ENCODE assay signal across 19 cellular contexts in the genomic region with DNA sequence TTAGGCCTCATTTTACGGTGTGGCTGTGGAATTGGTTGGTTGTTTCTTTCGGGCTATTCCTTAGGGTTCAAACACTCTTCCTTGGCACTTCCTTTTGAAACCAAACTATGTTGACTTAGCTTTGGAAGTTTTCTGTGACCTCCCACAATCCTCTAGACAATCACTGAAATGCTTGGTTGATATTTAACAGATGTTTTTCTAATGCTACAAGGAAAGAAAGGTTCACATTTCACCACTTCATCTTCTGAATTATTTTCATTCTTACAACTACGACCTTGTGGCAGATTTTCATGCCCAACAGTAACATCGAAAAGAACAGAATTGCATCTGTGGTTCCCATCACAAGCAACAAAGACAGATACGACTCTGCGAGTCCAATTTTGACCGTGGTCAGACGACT. TPM values are rescaled to one million over a fixed set of nuclear protein-coding genes. Genes with fewer than 3 reads are reported as not detected.
A peak's percentile ranks its signal among the peaks of the same experiment; 100 is the strongest.
DNase-seq lines count a peak whose midpoint lies in the region; ATAC-seq and TF ChIP-seq lines count a peak whose summit lies in the region.
"Had no signal": no experiment of that assay in that cellular context is flagged by ENCODE, and none has a peak within 500 bp of the region (broad histone marks: within the 10 kb centered on the region; RNA-seq: fewer than 3 reads in every experiment).

No MANE protein-coding gene starts in this region.

- H3F3A ChIP-seq in SK-N-SH (replicated peaks; ENCODE audit: insufficient read depth) = peaks cover 25% of the 10 kb centered on the region

- H3K27me3 Mint-ChIP-seq in T-helper 17 cell = no peaks in the 10 kb centered on the region
- H3K27me3 Mint-ChIP-seq: activated naive CD4-positive, alpha-beta T cell treated with anti-CD3 and anti-CD28 coated beads, Interleukin-2, amount 50 U/mL, for 24 hours; brain; IgD-negative memory B cell; natural killer cell treated with Interleukin-12 subunit alpha and Interleukin-12 subunit beta and Interleukin-15 and Interleukin-18, amount 100 ng/mL, for 72 hours had no signal

- DNase-seq in SK-N-SH (no peak), fibroblast of villous mesenchyme (ENCODE audit: low read depth) (peak; percentile 55), thyroid gland (no peak), NCI-H748 (lab: John Stamatoyannopoulos, UW; ENCODE audit: unreplicated experiment) (no peak), germinal center (ENCODE audit: low spot score) (no peak), glomerular visceral epithelial cell (ENCODE audit: extremely low spot score) (no peak), T-helper 17 cell (no peak)
- DNase-seq: activated CD4-positive, alpha-beta T cell treated with anti-CD3 and anti-CD28 coated beads, Interleukin-2, amount 50 U/mL, for 48 hours; Caco-2; cortex of kidney; NCI-H1694 treated with DMSO at 0.1 percent for 48 hours; NCI-H446; stimulated activated CD4-positive, alpha-beta T cell treated with anti-CD3 and anti-CD28 coated beads, Interleukin-2, amount 100 ng/mL, for 24 hours had no signal

- no peak overlapping the region for H3K4me3 ChIP-seq in SK-N-SH (ENCODE audit: low read depth in 2 of 2, low read length in 1 of 2)
- H3K4me3 ChIP-seq in fibroblast of villous mesenchyme (ENCODE audit: low read depth, low read length) = no peak overlapping the region
- H3K4me3 ChIP-seq in muscle layer of duodenum (ENCODE audit: low read depth in 1 of 2, low read length in 2 of 2) = no peak overlapping the region
- H3K4me3 ChIP-seq in thyroid gland (replicated peaks in 1 of 3) = no peak overlapping the region
- H3K4me3 ChIP-seq: HAP-1 had no signal

- H3K36me3 ChIP-seq in SK-N-SH (replicated peaks in 1 of 2; ENCODE audit: control insufficient read depth in 1 of 2, insufficient read depth in 2 of 2, low read length in 1 of 2) (peaks cover 6 to 30% of the 10 kb centered on the region in 2 experiments), muscle layer of duodenum (ENCODE audit: control insufficient read depth in 1 of 2, insufficient read depth in 2 of 2, low read length in 2 of 2) (peaks cover 24 to 25% of the 10 kb centered on the region in 2 donors), thyroid gland (peaks cover 17 to 22% of the 10 kb centered on the region in 2 donors)

- H3K9ac ChIP-seq in SK-N-SH = no peak overlapping the region

- H3K27ac Mint-ChIP-seq in T-helper 17 cell = no peak overlapping the region
- H3K27ac Mint-ChIP-seq: activated naive CD4-positive, alpha-beta T cell treated with anti-CD3 and anti-CD28 coated beads, Interleukin-2, amount 50 U/mL, for 24 hours; natural killer cell treated with Interleukin-12 subunit alpha and Interleukin-12 subunit beta and Interleukin-15 and Interleukin-18, amount 100 ng/mL, for 72 hours had no signal

- POLR2A ChIA-PET in SK-N-SH (lab: Yijun Ruan, JAX) = no interaction called here

- H2AFZ ChIP-seq in SK-N-SH (ENCODE audit: low read depth) = no peak overlapping the region

- H3K36me3 Mint-ChIP-seq in T-helper 17 cell (ENCODE audit: low read depth) = peaks cover 5% of the 10 kb centered on the region
- H3K36me3 Mint-ChIP-seq: natural killer cell treated with Interleukin-12 subunit alpha and Interleukin-12 subunit beta and Interleukin-15 and Interleukin-18, amount 100 ng/mL, for 72 hours had no signal

- no peaks in the 10 kb centered on the region; a peak in 1 of 4 replicates for H3K4me1 ChIP-seq in SK-N-SH (ENCODE audit: control insufficient read depth in 1 of 2, insufficient read depth in 2 of 2, low read depth in 1 of 2, low read length in 1 of 2)
- peaks cover 0 to 3% of the 10 kb centered on the region in 2 donors for H3K4me1 ChIP-seq in muscle layer of duodenum (ENCODE audit: control insufficient read depth in 1 of 2, insufficient read depth in 2 of 2, low read length in 2 of 2)
- peaks cover 27 to 73% of the 10 kb centered on the region in 2 donors for H3K4me1 ChIP-seq in thyroid gland

- no peaks in the 10 kb centered on the region for H3K9me2 ChIP-seq in SK-N-SH

- no peak for TF ChIP-seq RAD21 in SK-N-SH (IDR thresholded peaks at IDR 0.05; ENCODE audit: low read length)

- intact Hi-C loops in thyroid gland (cut with DNase I) = no loop called here

- H3K9me3 ChIP-seq in SK-N-SH (no peaks in the 10 kb centered on the region), muscle layer of duodenum (ENCODE audit: control insufficient read depth in 1 of 2, low read length in 2 of 2) (no peaks in the 10 kb centered on the region), thyroid gland (no peaks in the 10 kb centered on the region), T-helper 17 cell (ENCODE audit: control insufficient read depth, low read length, poor library complexity, severe bottlenecking) (no peaks in the 10 kb centered on the region)
- H3K9me3 ChIP-seq: Caco-2, HAP-1 had no signal

- no peaks in the 10 kb centered on the region for H3K27me3 ChIP-seq in SK-N-SH (ENCODE audit: insufficient read depth)
- no peaks in the 10 kb centered on the region for H3K27me3 ChIP-seq in muscle layer of duodenum (ENCODE audit: low read depth, low read length)
- H3K27me3 ChIP-seq in thyroid gland = no peaks in the 10 kb centered on the region

- no peaks in the 10 kb centered on the region for H4K20me1 ChIP-seq in SK-N-SH (ENCODE audit: insufficient read depth)

- WGBS in SK-N-SH (ENCODE audit: low lambda C conversion rate) = 85% methylated on average over 8 of the region's 8 CpGs
- WGBS in thyroid gland, 2 donors = 45 to 52% methylated on average over 8 of the region's 8 CpGs

- H3K79me2 ChIP-seq in SK-N-SH (ENCODE audit: insufficient read depth) = no peaks in the 10 kb centered on the region

- no peak overlapping the region for H3K4me3 Mint-ChIP-seq in T-helper 17 cell
- H3K4me3 Mint-ChIP-seq: activated naive CD4-positive, alpha-beta T cell treated with anti-CD3 and anti-CD28 coated beads, Interleukin-2, amount 50 U/mL, for 24 hours; brain; IgD-negative memory B cell; natural killer cell treated with Interleukin-12 subunit alpha and Interleukin-12 subunit beta and Interleukin-15 and Interleukin-18, amount 100 ng/mL, for 72 hours had no signal

- ATAC-seq in T-helper 17 cell = no peak
- ATAC-seq: natural killer cell treated with Interleukin-12 subunit alpha and Interleukin-12 subunit beta and Interleukin-15 and Interleukin-18, amount 100 ng/mL, for 72 hours had no signal

- no peak for TF ChIP-seq POLR2A in thyroid gland (IDR thresholded peaks at IDR 0.05)

- H3K27ac ChIP-seq in SK-N-SH (ENCODE audit: low read depth in 2 of 2, low read length in 1 of 2) (peak overlapping the region in 1 of 2 experiments; percentile 76; a peak in 2 of 4 replicates), muscle layer of duodenum (ENCODE audit: low read length) (peak overlapping the region; percentile 53), thyroid gland (peak overlapping the region; percentile 52 to 87 (median 67))

- no peak overlapping the region for H3K4me2 ChIP-seq in SK-N-SH

- no peak for TF ChIP-seq EP300 in SK-N-SH (IDR thresholded peaks at IDR 0.05; ENCODE audit: borderline replicate concordance in 1 of 2, low read depth in 1 of 2, low read length in 1 of 2)

- CTCF ChIA-PET in SK-N-SH (lab: Yijun Ruan, JAX) = no interaction called here

- no peak for TF ChIP-seq CTCF in SK-N-SH (IDR thresholded peaks at IDR 0.05)
- no peak for TF ChIP-seq CTCF in fibroblast of villous mesenchyme (IDR thresholded peaks at IDR 0.05; ENCODE audit: insufficient read depth, low read depth, low read length)
- TF ChIP-seq CTCF in thyroid gland (IDR thresholded peaks at IDR 0.05) = no peak

- H3K4me1 Mint-ChIP-seq in T-helper 17 cell = peaks cover 9% of the 10 kb centered on the region

TF ChIP-seq in SK-N-SH, 30 proteins besides CTCF, POLR2A, EP300 and RAD21:
- no peak for TF ChIP-seq TAF1 (IDR thresholded peaks at IDR 0.05; ENCODE audit: borderline replicate concordance, low read depth, low read length)
- TF ChIP-seq POLR2AphosphoS5 (IDR thresholded peaks at IDR 0.05; ENCODE audit: low read depth, low read length) = no peak
- peak; percentile 64; the same call in 1 of the 2 replicates for TF ChIP-seq TCF12 (IDR thresholded peaks at IDR 0.05)

RNA-seq across cellular contexts. Expression of a gene that starts 16.8 kb away (rescaled TPM):
- polyA plus RNA-seq in SK-N-SH (2012; rRNA removed) = 28.9 and 41.8 TPM in 2 replicates
- 24.4 and 25.6 TPM in 2 replicates for polyA plus RNA-seq in SK-N-SH (2012; cell fraction: cytosol; rRNA removed)
- polyA plus RNA-seq in SK-N-SH (2012; cell fraction: nucleus; rRNA removed) = 44.0 and 60.3 TPM in 2 replicates
- 13.2 and 16.0 TPM in 2 replicates for total RNA-seq in fibroblast of villous mesenchyme
- total RNA-seq in thyroid gland = 100 to 1,000 TPM in 1 of 4 donors, 10 to 100 TPM in 3; 22.5 to 197 (median 32.3) TPM
- total RNA-seq in T-helper 17 cell = 10 to 100 TPM; 20.4 to 28.2 TPM
